Comparison of ENCODE assay signal across 26 cellular contexts in genomic region chr6:68391953-68392352, GRCh38.
"Had no signal": no experiment of that assay in that cellular context is flagged by ENCODE, and none has a peak within 500 bp of the region (broad histone marks: within the 10 kb centered on the region; RNA-seq: fewer than 3 reads in every experiment).

No MANE protein-coding gene starts in this region.

- ATAC-seq: stimulated activated effector memory CD8-positive, alpha-beta T cell treated with anti-CD3 and anti-CD28 coated beads, Interleukin-12 subunit alpha, Interleukin-12 subunit beta, amount 100 ng/mL, for 72 hours; stimulated activated memory B cell treated with anti-CD40 and anti-IgM and Interleukin-4, amounts not matched to agents 10 μg/mL and 1 μg/mL and 100 μg/mL, for 72 hours; stimulated activated naive B cell treated with anti-CD40 and anti-IgM and Interleukin-4, amounts not matched to agents 10 μg/mL and 1 μg/mL and 100 μg/mL, for 72 hours; stimulated activated naive CD8-positive, alpha-beta T cell treated with anti-CD3 and anti-CD28 coated beads, Interleukin-15, amount 100 ng/mL, for 72 hours; stimulated activated naive CD8-positive, alpha-beta T cell treated with anti-CD3 and anti-CD28 coated beads, Interleukin-15, Interleukin-2, amounts not matched to agents 100 U/mL and 50 U/mL, for 24 hours; upper lobe of right lung had no signal

- H3K4me1 ChIP-seq: stomach, suprapubic skin, testis, thyroid gland, tibial artery, tibial nerve, transverse colon, upper lobe of left lung, upper lobe of right lung, uterus, vagina had no signal

- H3K36me3 ChIP-seq: stomach, suprapubic skin, thoracic aorta, thyroid gland, tibial artery, tibial nerve, transverse colon, upper lobe of left lung, upper lobe of right lung, uterus, vagina had no signal

- H3K27ac ChIP-seq: stomach, suprapubic skin, testis, thoracic aorta, thyroid gland, tibial artery, tibial nerve, transverse colon, upper lobe of left lung, upper lobe of right lung, uterus, vagina had no signal

- H3K27me3 ChIP-seq: stomach, suprapubic skin, testis, thyroid gland, tibial artery, tibial nerve, transverse colon, upper lobe of left lung, upper lobe of right lung, uterus, vagina had no signal

- H3K4me3 ChIP-seq: stomach, suprapubic skin, testis, thoracic aorta, thyroid gland, tibial artery, tibial nerve, transverse colon, upper lobe of left lung, upper lobe of right lung, uterus, vagina had no signal

- H3K9me3 ChIP-seq: testis, thoracic aorta, thyroid gland, tibial artery, tibial nerve, upper lobe of right lung, uterus, vagina had no signal

- DNase-seq: stimulated activated CD4-positive, alpha-beta T cell treated with anti-CD3 and anti-CD28 coated beads, Interleukin-2, amount 100 ng/mL, for 48 hours; stimulated activated CD4-positive, alpha-beta T cell treated with anti-CD3 and anti-CD28 coated beads, Interleukin-4, amount 100 ng/mL, for 1 hour; stimulated activated CD4-positive, alpha-beta T cell treated with anti-CD3 and anti-CD28 coated beads, Interleukin-4, amount 100 ng/mL, for 24 hours; stimulated activated CD4-positive, alpha-beta T cell treated with anti-CD3 and anti-CD28 coated beads, Interleukin-4, amount 100 ng/mL, for 4 hours; stimulated activated CD8-positive, alpha-beta memory T cell treated with anti-CD3 and anti-CD28 coated beads, Interleukin-4, amount 100 ng/mL, for 48 hours; stimulated activated naive B cell treated with anti-CD40 and anti-IgM and Interleukin-4, amounts not matched to agents 10 μg/mL and 1 μg/mL and 100 μg/mL, for 72 hours; stimulated activated naive CD4-positive, alpha-beta T cell; stimulated activated naive CD4-positive, alpha-beta T cell treated with Interleukin-2 at 50 U/mL for 16 hours; stimulated activated naive CD8-positive, alpha-beta T cell treated with anti-CD3 and anti-CD28 coated beads, Interleukin-15, amount 100 ng/mL, for 72 hours; stimulated activated naive CD8-positive, alpha-beta T cell treated with anti-CD3 and anti-CD28 coated beads, Interleukin-15, Interleukin-2, amounts not matched to agents 100 U/mL and 50 U/mL, for 24 hours; stomach; substantia nigra; testis; thyroid gland; tibial artery; transverse colon; trophoblast cell; upper lobe of left lung; upper lobe of right lung; uterus had no signal
